ENCODE assay signal across 8 cellular contexts in genomic region chr2:127829845-127830246, GRCh38. TPM values are rescaled to one million over a fixed set of nuclear protein-coding genes. Genes with fewer than 3 reads are reported as not detected.
DNase-seq lines count a peak whose midpoint lies in the region; FAIRE-seq and TF ChIP-seq lines count a peak whose summit lies in the region.

No MANE protein-coding gene starts in this region.

- TF ChIP-seq CTCF in GM12865 (IDR thresholded peaks at IDR 0.05; ENCODE audit: insufficient read depth, low read depth, low read length, missing control alignments) = no peak
- TF ChIP-seq CTCF in Caco-2 (IDR thresholded peaks at IDR 0.05; ENCODE audit: insufficient read depth in 1 of 2, low read depth in 1 of 2, low read length in 1 of 2, severe bottlenecking in 1 of 2, unreplicated experiment in 1 of 2) = no peak

- FAIRE-seq in small intestine (lab: Jason Lieb, UNC) = no peak

- BruUV-seq in Caco-2 (replicated peaks; lab: Mats Ljungman, UMichigan) = no TSS peak

- peak overlapping the region in 1 of 2 donors; percentile 18 for H3K27ac ChIP-seq in small intestine (ENCODE audit: low read depth in 1 of 2, low read length in 1 of 2)

- POLR2A ChIA-PET in Caco-2 (lab: Charles Lee) = no interaction called here

- H3K9me3 ChIP-seq in small intestine (ENCODE audit: control insufficient read depth, low read depth) (no peaks in the 10 kb centered on the region), Caco-2 (peaks cover 10% of the 10 kb centered on the region)

- H3K4me1 Mint-ChIP-seq in Caco-2 (ENCODE audit: low read depth, unreplicated experiment) = no peaks in the 10 kb centered on the region

- no peaks in the 10 kb centered on the region for H3K27me3 Mint-ChIP-seq in Caco-2 (ENCODE audit: insufficient read depth, unreplicated experiment)

- H3K4me3 ChIP-seq in GM12865 (ENCODE audit: low read depth, low read length) = peak overlapping the region; percentile 27; the same call in 1 of the 2 replicates
- H3K4me3 ChIP-seq in small intestine (ENCODE audit: low read depth in 1 of 2, low read length in 2 of 2) = no peak overlapping the region
- no peak overlapping the region for H3K4me3 ChIP-seq in Caco-2 (ENCODE audit: low read depth, low read length)

- peaks cover 21% of the 10 kb centered on the region for H3K9me3 Mint-ChIP-seq in Caco-2 (ENCODE audit: unreplicated experiment)

- H3K36me3 ChIP-seq in small intestine (ENCODE audit: control insufficient read depth in 2 of 2, insufficient read depth in 2 of 2, low read length in 2 of 2) (no peaks in the 10 kb centered on the region), Caco-2 (ENCODE audit: control insufficient read depth, insufficient read depth, low read length) (no peaks in the 10 kb centered on the region)

- 50 to 83% (median 66%) methylated on average over 5 of the region's 5 CpGs for WGBS in small intestine, 3 donors

- H3K27me3 ChIP-seq in small intestine (ENCODE audit: control insufficient read depth in 2 of 2, insufficient read depth in 2 of 2, low read length in 2 of 2) (no peaks in the 10 kb centered on the region), Caco-2 (replicated peaks; ENCODE audit: control insufficient read depth, insufficient read depth, low read length) (no peaks in the 10 kb centered on the region)

- intact Hi-C loops in Caco-2 (cut with micrococcal nuclease; ENCODE audit: unreplicated experiment) = no loop called here

- H3K27ac Mint-ChIP-seq in Caco-2 (ENCODE audit: unreplicated experiment) = no peak overlapping the region

- H3K36me3 Mint-ChIP-seq in Caco-2 (ENCODE audit: insufficient read depth, unreplicated experiment) = no peaks in the 10 kb centered on the region

- CTCF ChIA-PET in Caco-2 (lab: Charles Lee) = no interaction called here

- no peak overlapping the region for H3K4me3 Mint-ChIP-seq in Caco-2 (ENCODE audit: unreplicated experiment)

- DNase-seq in GM12865 (ENCODE audit: low read depth) (peak; percentile 95), H4 (ENCODE audit: low spot score) (peak; percentile 69), NCI-H128 (lab: John Stamatoyannopoulos, UW; ENCODE audit: unreplicated experiment) (peak; percentile 10), activated T-cell treated with anti-CD3 and anti-CD28 coated beads for 48 hours (ENCODE audit: low read depth) (peak; percentile 48), small intestine (peak; percentile 23), OCI-M1 (lab: John Stamatoyannopoulos, UW) (no peak), Caco-2 (no peak), HCEC 1CT (no peak)

- H3K4me1 ChIP-seq in small intestine (ENCODE audit: control insufficient read depth in 2 of 2, insufficient read depth in 1 of 2, low read depth in 1 of 2, low read length in 1 of 2) = no peaks in the 10 kb centered on the region
- no peaks in the 10 kb centered on the region for H3K4me1 ChIP-seq in Caco-2

RNA-seq across cellular contexts. Expression of gene WDR33, which starts 18.9 kb away (rescaled TPM):
- 11.1 and 29.9 TPM in 2 replicates for total RNA-seq in H4 (2014; rRNA removed; shearing (Covaris generic))
- polyA plus RNA-seq in small intestine = 10 to 100 TPM; 11.0 to 14.6 (median 13.0) TPM
- total RNA-seq in Caco-2 (2022) = 74.9 and 77.5 TPM in 2 replicates

RNA-seq across cellular contexts. Expression of gene POLR2D, which starts 28.1 kb away (rescaled TPM):
- total RNA-seq in H4 (2014; rRNA removed; shearing (Covaris generic)) = 21.2 and 23.8 TPM in 2 replicates
- 10 to 100 TPM in 1 of 3 donors, 1 to 10 TPM in 2; 5.6 to 15.9 (median 9.5) TPM for polyA plus RNA-seq in small intestine
- 61.9 and 65.0 TPM in 2 replicates for total RNA-seq in Caco-2 (2022)

RNA-seq across cellular contexts. Expression of gene AMMECR1L, which starts 55.9 kb away (rescaled TPM):
- total RNA-seq in H4 (2014; rRNA removed; shearing (Covaris generic)) = 11.8 and 13.9 TPM in 2 replicates
- 10 to 100 TPM in 1 of 3 donors, 1 to 10 TPM in 2; 8.2 to 10.1 (median 8.4) TPM for polyA plus RNA-seq in small intestine
- total RNA-seq in Caco-2 (2022) = 28.1 and 29.3 TPM in 2 replicates

Comparison
In these comparisons a context has a peak if more than half of its experiments do, and no peak if none do; other contexts are left out.
1. DNase-seq: peak in GM12865 (single experiment), H4 (single experiment), NCI-H128 (single experiment), activated T-cell treated with anti-CD3 and anti-CD28 coated beads for 48 hours (single experiment) and small intestine (single experiment); none in OCI-M1 (single experiment), Caco-2 (0 of 2) and HCEC 1CT (single experiment).